Comparison of ENCODE assay signal across 1 cellular context in the genomic region with DNA sequence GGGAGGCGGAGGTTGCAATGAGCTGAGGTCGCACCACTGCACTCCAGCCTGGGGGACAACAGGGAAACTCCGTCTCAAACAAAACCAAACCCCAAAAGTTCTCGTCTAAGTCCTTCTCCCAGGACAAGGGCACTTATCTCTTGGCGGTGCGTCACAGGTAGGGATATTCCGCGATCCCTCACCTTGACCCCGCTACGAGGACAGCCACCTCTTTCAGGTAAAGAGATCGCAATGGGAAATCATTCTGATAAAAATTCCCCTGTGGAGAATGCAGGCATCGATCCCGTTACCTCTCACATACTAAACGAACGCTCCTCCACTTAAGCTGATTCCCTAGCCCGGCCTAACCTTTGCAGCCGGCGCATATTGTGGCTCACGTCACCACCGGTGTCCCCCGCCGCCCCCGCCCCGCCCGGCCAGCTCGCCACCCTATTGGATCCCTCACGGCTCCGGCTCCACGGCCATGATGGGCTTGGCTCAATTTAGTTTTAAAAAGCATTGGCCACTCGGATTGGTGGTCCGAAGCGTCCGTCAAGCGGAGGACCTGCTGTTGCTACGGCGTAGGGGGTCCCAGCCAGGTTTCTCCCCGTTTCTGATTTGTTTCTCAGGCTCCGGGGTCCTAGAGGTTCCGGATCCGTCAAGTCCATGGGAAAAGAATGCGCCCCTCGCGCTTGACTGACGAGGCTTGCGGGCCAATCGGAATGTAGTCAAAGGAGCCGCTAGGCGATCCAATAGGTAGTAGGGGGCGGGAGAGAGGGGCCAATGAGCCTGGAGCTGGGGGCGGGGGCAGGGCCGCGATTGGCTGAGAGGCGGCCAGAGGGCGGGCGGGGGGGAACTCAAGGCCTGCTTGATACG.
TF ChIP-seq lines count a peak whose summit lies in the region.

No MANE protein-coding gene starts in this region.

TF ChIP-seq in HepG2, 621 proteins besides CTCF, POLR2A, EP300 and RAD21 (continued from another document and continues in another):
- TF ChIP-seq, protein P1, sequence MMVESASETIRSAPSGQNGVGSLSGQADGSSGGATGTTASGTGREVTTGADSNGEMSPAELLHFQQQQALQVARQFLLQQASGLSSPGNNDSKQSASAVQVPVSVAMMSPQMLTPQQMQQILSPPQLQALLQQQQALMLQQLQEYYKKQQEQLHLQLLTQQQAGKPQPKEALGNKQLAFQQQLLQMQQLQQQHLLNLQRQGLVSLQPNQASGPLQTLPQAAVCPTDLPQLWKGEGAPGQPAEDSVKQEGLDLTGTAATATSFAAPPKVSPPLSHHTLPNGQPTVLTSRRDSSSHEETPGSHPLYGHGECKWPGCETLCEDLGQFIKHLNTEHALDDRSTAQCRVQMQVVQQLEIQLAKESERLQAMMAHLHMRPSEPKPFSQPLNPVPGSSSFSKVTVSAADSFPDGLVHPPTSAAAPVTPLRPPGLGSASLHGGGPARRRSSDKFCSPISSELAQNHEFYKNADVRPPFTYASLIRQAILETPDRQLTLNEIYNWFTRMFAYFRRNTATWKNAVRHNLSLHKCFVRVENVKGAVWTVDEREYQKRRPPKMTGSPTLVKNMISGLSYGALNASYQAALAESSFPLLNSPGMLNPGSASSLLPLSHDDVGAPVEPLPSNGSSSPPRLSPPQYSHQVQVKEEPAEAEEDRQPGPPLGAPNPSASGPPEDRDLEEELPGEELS (CRISPR knock-in tag; IDR thresholded peaks at IDR 0.05), result no peak
- TF ChIP-seq, protein P2, sequence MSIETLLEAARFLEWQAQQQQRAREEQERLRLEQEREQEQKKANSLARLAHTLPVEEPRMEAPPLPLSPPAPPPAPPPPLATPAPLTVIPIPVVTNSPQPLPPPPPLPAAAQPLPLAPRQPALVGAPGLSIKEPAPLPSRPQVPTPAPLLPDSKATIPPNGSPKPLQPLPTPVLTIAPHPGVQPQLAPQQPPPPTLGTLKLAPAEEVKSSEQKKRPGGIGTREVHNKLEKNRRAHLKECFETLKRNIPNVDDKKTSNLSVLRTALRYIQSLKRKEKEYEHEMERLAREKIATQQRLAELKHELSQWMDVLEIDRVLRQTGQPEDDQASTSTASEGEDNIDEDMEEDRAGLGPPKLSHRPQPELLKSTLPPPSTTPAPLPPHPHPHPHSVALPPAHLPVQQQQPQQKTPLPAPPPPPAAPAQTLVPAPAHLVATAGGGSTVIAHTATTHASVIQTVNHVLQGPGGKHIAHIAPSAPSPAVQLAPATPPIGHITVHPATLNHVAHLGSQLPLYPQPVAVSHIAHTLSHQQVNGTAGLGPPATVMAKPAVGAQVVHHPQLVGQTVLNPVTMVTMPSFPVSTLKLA (IDR thresholded peaks at IDR 0.05), result no peak
- peak; percentile 40; the same call in 1 of the 2 replicates for TF ChIP-seq CBFB (CRISPR knock-in tag; IDR thresholded peaks at IDR 0.05)
- TF ChIP-seq, protein P3, sequence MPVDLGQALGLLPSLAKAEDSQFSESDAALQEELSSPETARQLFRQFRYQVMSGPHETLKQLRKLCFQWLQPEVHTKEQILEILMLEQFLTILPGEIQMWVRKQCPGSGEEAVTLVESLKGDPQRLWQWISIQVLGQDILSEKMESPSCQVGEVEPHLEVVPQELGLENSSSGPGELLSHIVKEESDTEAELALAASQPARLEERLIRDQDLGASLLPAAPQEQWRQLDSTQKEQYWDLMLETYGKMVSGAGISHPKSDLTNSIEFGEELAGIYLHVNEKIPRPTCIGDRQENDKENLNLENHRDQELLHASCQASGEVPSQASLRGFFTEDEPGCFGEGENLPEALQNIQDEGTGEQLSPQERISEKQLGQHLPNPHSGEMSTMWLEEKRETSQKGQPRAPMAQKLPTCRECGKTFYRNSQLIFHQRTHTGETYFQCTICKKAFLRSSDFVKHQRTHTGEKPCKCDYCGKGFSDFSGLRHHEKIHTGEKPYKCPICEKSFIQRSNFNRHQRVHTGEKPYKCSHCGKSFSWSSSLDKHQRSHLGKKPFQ (CRISPR knock-in tag; IDR thresholded peaks at IDR 0.05; ENCODE audit: insufficient replicate concordance), result no peak
- TF ChIP-seq, protein P4, sequence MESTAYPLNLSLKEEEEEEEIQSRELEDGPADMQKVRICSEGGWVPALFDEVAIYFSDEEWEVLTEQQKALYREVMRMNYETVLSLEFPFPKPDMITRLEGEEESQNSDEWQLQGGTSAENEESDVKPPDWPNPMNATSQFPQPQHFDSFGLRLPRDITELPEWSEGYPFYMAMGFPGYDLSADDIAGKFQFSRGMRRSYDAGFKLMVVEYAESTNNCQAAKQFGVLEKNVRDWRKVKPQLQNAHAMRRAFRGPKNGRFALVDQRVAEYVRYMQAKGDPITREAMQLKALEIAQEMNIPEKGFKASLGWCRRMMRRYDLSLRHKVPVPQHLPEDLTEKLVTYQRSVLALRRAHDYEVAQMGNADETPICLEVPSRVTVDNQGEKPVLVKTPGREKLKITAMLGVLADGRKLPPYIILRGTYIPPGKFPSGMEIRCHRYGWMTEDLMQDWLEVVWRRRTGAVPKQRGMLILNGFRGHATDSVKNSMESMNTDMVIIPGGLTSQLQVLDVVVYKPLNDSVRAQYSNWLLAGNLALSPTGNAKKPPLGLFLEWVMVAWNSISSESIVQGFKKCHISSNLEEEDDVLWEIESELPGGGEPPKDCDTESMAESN (CRISPR knock-in tag; conservative IDR thresholded peaks at IDR 0.05), result peak; percentile 57; the same call in 1 of the 2 replicates
- TF ChIP-seq DNMT1 (CRISPR knock-in tag; IDR thresholded peaks at IDR 0.05), result no peak
- TF ChIP-seq ZNF839 (CRISPR knock-in tag; IDR thresholded peaks at IDR 0.05; ENCODE audit: borderline replicate concordance), result no peak
- peak; percentile 51 for TF ChIP-seq ZNF501 (CRISPR knock-in tag; IDR thresholded peaks at IDR 0.05)
- peak; percentile 100 for TF ChIP-seq SSRP1 (CRISPR knock-in tag; IDR thresholded peaks at IDR 0.05)
- TF ChIP-seq ZNF251 (CRISPR knock-in tag; IDR thresholded peaks at IDR 0.05), result no peak
- peak; percentile 99 for TF ChIP-seq RFXAP (CRISPR knock-in tag; IDR thresholded peaks at IDR 0.05; ENCODE audit: borderline replicate concordance)
- no peak for TF ChIP-seq ZNF572 (CRISPR knock-in tag; IDR thresholded peaks at IDR 0.05)
- peak; percentile 28; the same call in 1 of the 2 replicates for TF ChIP-seq KDM5A (IDR thresholded peaks at IDR 0.05; ENCODE audit: borderline replicate concordance, low read length)
- peak; percentile 98 for TF ChIP-seq ZEB1 (IDR thresholded peaks at IDR 0.05; ENCODE audit: insufficient replicate concordance, low read depth)
- no peak for TF ChIP-seq ZNF670 (CRISPR knock-in tag; IDR thresholded peaks at IDR 0.05; ENCODE audit: borderline replicate concordance)
- no peak for TF ChIP-seq ZNF143 (CRISPR knock-in tag; IDR thresholded peaks at IDR 0.05)
- TF ChIP-seq HMG20B (CRISPR knock-in tag; conservative IDR thresholded peaks at IDR 0.05), result no peak
- peak; percentile 79 for TF ChIP-seq CREM (IDR thresholded peaks at IDR 0.05)
- no peak for TF ChIP-seq CREM (CRISPR knock-in tag; IDR thresholded peaks at IDR 0.05)
- TF ChIP-seq IRF2 (CRISPR knock-in tag; IDR thresholded peaks at IDR 0.05), result peak; percentile 66
- TF ChIP-seq, protein P5, sequence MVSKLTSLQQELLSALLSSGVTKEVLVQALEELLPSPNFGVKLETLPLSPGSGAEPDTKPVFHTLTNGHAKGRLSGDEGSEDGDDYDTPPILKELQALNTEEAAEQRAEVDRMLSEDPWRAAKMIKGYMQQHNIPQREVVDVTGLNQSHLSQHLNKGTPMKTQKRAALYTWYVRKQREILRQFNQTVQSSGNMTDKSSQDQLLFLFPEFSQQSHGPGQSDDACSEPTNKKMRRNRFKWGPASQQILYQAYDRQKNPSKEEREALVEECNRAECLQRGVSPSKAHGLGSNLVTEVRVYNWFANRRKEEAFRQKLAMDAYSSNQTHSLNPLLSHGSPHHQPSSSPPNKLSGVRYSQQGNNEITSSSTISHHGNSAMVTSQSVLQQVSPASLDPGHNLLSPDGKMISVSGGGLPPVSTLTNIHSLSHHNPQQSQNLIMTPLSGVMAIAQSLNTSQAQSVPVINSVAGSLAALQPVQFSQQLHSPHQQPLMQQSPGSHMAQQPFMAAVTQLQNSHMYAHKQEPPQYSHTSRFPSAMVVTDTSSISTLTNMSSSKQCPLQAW (CRISPR knock-in tag; IDR thresholded peaks at IDR 0.05), result peak; percentile 28; the same call in 1 of the 2 replicates
- peak; percentile 61; the same call in 1 of the 2 replicates for TF ChIP-seq THAP11 (CRISPR knock-in tag; IDR thresholded peaks at IDR 0.05)
- peak; percentile 62; the same call in 1 of the 2 replicates for TF ChIP-seq ELF3 (CRISPR knock-in tag; IDR thresholded peaks at IDR 0.05)
- TF ChIP-seq RAD51 (IDR thresholded peaks at IDR 0.05; ENCODE audit: borderline replicate concordance), result no peak
- TF ChIP-seq RXRA (CRISPR knock-in tag; IDR thresholded peaks at IDR 0.05), result peak; percentile 98
- TF ChIP-seq NR2F1 (CRISPR knock-in tag; IDR thresholded peaks at IDR 0.05), result peak in 1 of 2 experiments; percentile 79; a peak in 2 of 4 replicates
- TF ChIP-seq ISL2 (CRISPR knock-in tag; IDR thresholded peaks at IDR 0.05), result peak; percentile 55; the same call in 1 of the 2 replicates
- TF ChIP-seq PHF20 (CRISPR knock-in tag; IDR thresholded peaks at IDR 0.05), result no peak
- TF ChIP-seq, protein P6, sequence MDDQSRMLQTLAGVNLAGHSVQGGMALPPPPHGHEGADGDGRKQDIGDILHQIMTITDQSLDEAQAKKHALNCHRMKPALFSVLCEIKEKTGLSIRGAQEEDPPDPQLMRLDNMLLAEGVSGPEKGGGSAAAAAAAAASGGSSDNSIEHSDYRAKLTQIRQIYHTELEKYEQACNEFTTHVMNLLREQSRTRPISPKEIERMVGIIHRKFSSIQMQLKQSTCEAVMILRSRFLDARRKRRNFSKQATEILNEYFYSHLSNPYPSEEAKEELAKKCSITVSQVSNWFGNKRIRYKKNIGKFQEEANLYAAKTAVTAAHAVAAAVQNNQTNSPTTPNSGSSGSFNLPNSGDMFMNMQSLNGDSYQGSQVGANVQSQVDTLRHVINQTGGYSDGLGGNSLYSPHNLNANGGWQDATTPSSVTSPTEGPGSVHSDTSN (CRISPR knock-in tag; IDR thresholded peaks at IDR 0.05; ENCODE audit: borderline replicate concordance), result 0 out of 2 replicates have a peak, but pooled peaks have one; percentile 56
- TF ChIP-seq, protein P7, sequence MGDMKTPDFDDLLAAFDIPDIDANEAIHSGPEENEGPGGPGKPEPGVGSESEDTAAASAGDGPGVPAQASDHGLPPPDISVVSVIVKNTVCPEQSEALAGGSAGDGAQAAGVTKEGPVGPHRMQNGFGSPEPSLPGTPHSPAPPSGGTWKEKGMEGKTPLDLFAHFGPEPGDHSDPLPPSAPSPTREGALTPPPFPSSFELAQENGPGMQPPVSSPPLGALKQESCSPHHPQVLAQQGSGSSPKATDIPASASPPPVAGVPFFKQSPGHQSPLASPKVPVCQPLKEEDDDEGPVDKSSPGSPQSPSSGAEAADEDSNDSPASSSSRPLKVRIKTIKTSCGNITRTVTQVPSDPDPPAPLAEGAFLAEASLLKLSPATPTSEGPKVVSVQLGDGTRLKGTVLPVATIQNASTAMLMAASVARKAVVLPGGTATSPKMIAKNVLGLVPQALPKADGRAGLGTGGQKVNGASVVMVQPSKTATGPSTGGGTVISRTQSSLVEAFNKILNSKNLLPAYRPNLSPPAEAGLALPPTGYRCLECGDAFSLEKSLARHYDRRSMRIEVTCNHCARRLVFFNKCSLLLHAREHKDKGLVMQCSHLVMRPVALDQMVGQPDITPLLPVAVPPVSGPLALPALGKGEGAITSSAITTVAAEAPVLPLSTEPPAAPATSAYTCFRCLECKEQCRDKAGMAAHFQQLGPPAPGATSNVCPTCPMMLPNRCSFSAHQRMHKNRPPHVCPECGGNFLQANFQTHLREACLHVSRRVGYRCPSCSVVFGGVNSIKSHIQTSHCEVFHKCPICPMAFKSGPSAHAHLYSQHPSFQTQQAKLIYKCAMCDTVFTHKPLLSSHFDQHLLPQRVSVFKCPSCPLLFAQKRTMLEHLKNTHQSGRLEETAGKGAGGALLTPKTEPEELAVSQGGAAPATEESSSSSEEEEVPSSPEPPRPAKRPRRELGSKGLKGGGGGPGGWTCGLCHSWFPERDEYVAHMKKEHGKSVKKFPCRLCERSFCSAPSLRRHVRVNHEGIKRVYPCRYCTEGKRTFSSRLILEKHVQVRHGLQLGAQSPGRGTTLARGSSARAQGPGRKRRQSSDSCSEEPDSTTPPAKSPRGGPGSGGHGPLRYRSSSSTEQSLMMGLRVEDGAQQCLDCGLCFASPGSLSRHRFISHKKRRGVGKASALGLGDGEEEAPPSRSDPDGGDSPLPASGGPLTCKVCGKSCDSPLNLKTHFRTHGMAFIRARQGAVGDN (CRISPR knock-in tag; IDR thresholded peaks at IDR 0.05), result peak; percentile 72
- TF ChIP-seq MAF1 (CRISPR knock-in tag; IDR thresholded peaks at IDR 0.05; ENCODE audit: borderline replicate concordance), result peak; percentile 97
- no peak for TF ChIP-seq ZBTB3 (CRISPR knock-in tag; IDR thresholded peaks at IDR 0.05; ENCODE audit: borderline replicate concordance, low read depth)
- peak; percentile 53 for TF ChIP-seq SKI (IDR thresholded peaks at IDR 0.05; ENCODE audit: partially characterized antibody)
- peak; percentile 3; the same call in 1 of the 2 replicates for TF ChIP-seq BORCS8-MEF2B (CRISPR knock-in tag; IDR thresholded peaks at IDR 0.05)
- peak; percentile 84; the same call in 1 of the 2 replicates for TF ChIP-seq HOXA3 (CRISPR knock-in tag; IDR thresholded peaks at IDR 0.05)
- TF ChIP-seq, protein P8, sequence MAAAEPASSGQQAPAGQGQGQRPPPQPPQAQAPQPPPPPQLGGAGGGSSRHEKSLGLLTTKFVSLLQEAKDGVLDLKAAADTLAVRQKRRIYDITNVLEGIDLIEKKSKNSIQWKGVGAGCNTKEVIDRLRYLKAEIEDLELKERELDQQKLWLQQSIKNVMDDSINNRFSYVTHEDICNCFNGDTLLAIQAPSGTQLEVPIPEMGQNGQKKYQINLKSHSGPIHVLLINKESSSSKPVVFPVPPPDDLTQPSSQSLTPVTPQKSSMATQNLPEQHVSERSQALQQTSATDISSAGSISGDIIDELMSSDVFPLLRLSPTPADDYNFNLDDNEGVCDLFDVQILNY (CRISPR knock-in tag; conservative IDR thresholded peaks at IDR 0.05), result no peak
- no peak for TF ChIP-seq ZNF317 (CRISPR knock-in tag; IDR thresholded peaks at IDR 0.05)
- TF ChIP-seq, protein P9, sequence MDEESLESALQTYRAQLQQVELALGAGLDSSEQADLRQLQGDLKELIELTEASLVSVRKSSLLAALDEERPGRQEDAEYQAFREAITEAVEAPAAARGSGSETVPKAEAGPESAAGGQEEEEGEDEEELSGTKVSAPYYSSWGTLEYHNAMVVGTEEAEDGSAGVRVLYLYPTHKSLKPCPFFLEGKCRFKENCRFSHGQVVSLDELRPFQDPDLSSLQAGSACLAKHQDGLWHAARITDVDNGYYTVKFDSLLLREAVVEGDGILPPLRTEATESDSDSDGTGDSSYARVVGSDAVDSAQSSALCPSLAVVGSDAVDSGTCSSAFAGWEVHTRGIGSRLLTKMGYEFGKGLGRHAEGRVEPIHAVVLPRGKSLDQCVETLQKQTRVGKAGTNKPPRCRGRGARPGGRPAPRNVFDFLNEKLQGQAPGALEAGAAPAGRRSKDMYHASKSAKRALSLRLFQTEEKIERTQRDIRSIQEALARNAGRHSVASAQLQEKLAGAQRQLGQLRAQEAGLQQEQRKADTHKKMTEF (CRISPR knock-in tag; IDR thresholded peaks at IDR 0.05), result peak; percentile 88
- peak; percentile 83 for TF ChIP-seq ZNF430 (CRISPR knock-in tag; IDR thresholded peaks at IDR 0.05)
